In the genomic region with DNA sequence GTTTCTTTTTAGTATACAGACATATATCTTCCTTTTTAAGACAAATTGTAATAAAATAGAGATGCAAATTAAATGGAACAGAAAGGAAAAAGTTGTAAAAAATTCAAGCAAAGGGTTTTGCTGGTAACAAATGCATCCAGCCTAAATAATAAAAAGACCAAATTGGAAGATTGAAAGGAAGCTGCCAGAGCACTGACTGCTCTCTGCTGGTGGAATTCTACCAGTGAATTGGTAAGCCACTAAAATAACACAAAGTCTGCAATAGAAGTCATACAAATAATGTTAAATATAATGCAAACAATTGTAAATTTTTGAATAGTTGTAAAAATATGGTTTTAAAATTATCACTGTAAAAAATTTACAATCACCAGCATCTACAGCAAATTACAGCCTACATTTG, we compare ENCODE assay signal across 19 cellular contexts.
DNase-seq lines count a peak whose midpoint lies in the region; ATAC-seq and TF ChIP-seq lines count a peak whose summit lies in the region.
"Had no signal": no experiment of that assay in that cellular context is flagged by ENCODE, and none has a peak within 500 bp of the region (broad histone marks: within the 10 kb centered on the region; RNA-seq: fewer than 3 reads in every experiment).

No MANE protein-coding gene starts in this region.

- peak; percentile 31; the same call in 2 of the 3 replicates for TF ChIP-seq CTCF in H9 (conservative IDR thresholded peaks at IDR 0.05)
- TF ChIP-seq CTCF in endodermal cell (conservative IDR thresholded peaks at IDR 0.05), result peak; percentile 50
- TF ChIP-seq CTCF in nephron (IDR thresholded peaks at IDR 0.05; ENCODE audit: unreplicated experiment in 3 of 3), result peak in 2 of 3 experiments; percentile 12 to 39

- H3K27me3 ChIP-seq in H9 (ENCODE audit: insufficient read depth, low read length) (no peaks in the 10 kb centered on the region), endodermal cell (ENCODE audit: control insufficient read depth, insufficient read depth, low read length, poor library complexity, severe bottlenecking) (no peaks in the 10 kb centered on the region)
- H3K27me3 ChIP-seq: BE2C, SJCRH30 had no signal

- H3K4me3 Mint-ChIP-seq in H9, result no peak overlapping the region
- H3K4me3 Mint-ChIP-seq in endodermal cell, result no peak overlapping the region
- H3K4me3 Mint-ChIP-seq in nephron, result no peak overlapping the region
- H3K4me3 Mint-ChIP-seq: CD4-positive, alpha-beta memory T cell; IgD-negative memory B cell had no signal

- H3K27ac Mint-ChIP-seq in H9 (no peak overlapping the region), endodermal cell (no peak overlapping the region), nephron (no peak overlapping the region)
- H3K27ac Mint-ChIP-seq: CD4-positive, alpha-beta memory T cell; IgD-negative memory B cell had no signal

- H2BK120ac ChIP-seq in H9 (ENCODE audit: low read depth, low read length, poor library complexity, severe bottlenecking), result no peak overlapping the region

- H3K27ac ChIP-seq in H9 (ENCODE audit: insufficient read length, low read depth, low read length), result no peak overlapping the region
- H3K27ac ChIP-seq in endodermal cell (ENCODE audit: low read depth, low read length), result no peak overlapping the region
- H3K27ac ChIP-seq: GM23248, SJCRH30 had no signal

- no peak overlapping the region for H3K56ac ChIP-seq in H9 (ENCODE audit: insufficient read length, low read depth, low read length)

- H3K23me2 ChIP-seq in H9 (ENCODE audit: insufficient read length, low read depth, low read length, poor library complexity, severe bottlenecking), result no peaks in the 10 kb centered on the region

- no peaks in the 10 kb centered on the region for H3K79me1 ChIP-seq in H9 (ENCODE audit: insufficient read depth, low read depth, low read length, poor library complexity, severe bottlenecking)

- H3K36me3 Mint-ChIP-seq in H9 (ENCODE audit: insufficient read depth in 1 of 3, low read depth in 3 of 3) (peaks cover 0 to 6% (median 0%) of the 10 kb centered on the region in 3 experiments; a peak in 2 of 7 replicates), endodermal cell (ENCODE audit: low read depth) (no peaks in the 10 kb centered on the region), nephron (ENCODE audit: low read depth) (no peaks in the 10 kb centered on the region)
- H3K36me3 Mint-ChIP-seq: CD4-positive, alpha-beta memory T cell; IgD-negative memory B cell had no signal

- H2BK15ac ChIP-seq in H9 (ENCODE audit: low read depth, low read length), result no peak overlapping the region

- H3K9ac ChIP-seq in H9 (ENCODE audit: extremely low read depth, insufficient read length, low read length) (no peak overlapping the region), endodermal cell (ENCODE audit: extremely low read depth, low read length, poor library complexity, severe bottlenecking) (no peak overlapping the region)
- H3K9ac ChIP-seq: GM23248 had no signal

- H3K18ac ChIP-seq in H9 (ENCODE audit: insufficient read length, low read depth, low read length), result no peak overlapping the region

- H4K8ac ChIP-seq in H9 (replicated peaks; ENCODE audit: insufficient read length, low read depth, low read length), result no peak overlapping the region

- H4K91ac ChIP-seq in H9 (ENCODE audit: insufficient read length, low read depth, low read length), result no peak overlapping the region

- H3K9me3 Mint-ChIP-seq in H9, result peaks cover 0 to 4% of the 10 kb centered on the region in 2 experiments; a peak in 3 of 5 replicates
- peaks cover 1% of the 10 kb centered on the region for H3K9me3 Mint-ChIP-seq in endodermal cell
- no peaks in the 10 kb centered on the region for H3K9me3 Mint-ChIP-seq in nephron

- no peak overlapping the region for H2BK20ac ChIP-seq in H9 (ENCODE audit: low read depth, low read length, poor library complexity, severe bottlenecking)

- no peak for DNase-seq in H9
- DNase-seq in SK-MEL-5 (ENCODE audit: low read depth, low spot score), result peak; percentile 38
- no peak for DNase-seq in endodermal cell
- no peak for DNase-seq in posterior vena cava (ENCODE audit: low spot score)
- DNase-seq in ecto neural progenitor cell (ENCODE audit: low spot score), result no peak
- DNase-seq in SIG-M5 (lab: John Stamatoyannopoulos, UW), result no peak
- DNase-seq: BE2C; Calu3; CD4-positive, alpha-beta memory T cell; GF-D8; GM23248; NCI-H187; NCI-H2171; NCI-H69; SJCRH30; SW 1271 had no signal

- H3K4ac ChIP-seq in H9 (ENCODE audit: low read depth, low read length), result no peak overlapping the region

- no peak overlapping the region for H3K4me3 ChIP-seq in endodermal cell (ENCODE audit: low read length)
- H3K4me3 ChIP-seq: GM23248, SJCRH30 had no signal

- no peak overlapping the region for H3T11ph ChIP-seq in H9 (ENCODE audit: low read length)

- ATAC-seq in HG02588 (IDR thresholded peaks at IDR 0.05; ENCODE audit: unreplicated experiment), result no peak

- no peak overlapping the region for H4K5ac ChIP-seq in H9 (ENCODE audit: insufficient read length, low read depth, low read length)

- intact Hi-C loops in posterior vena cava (cut with DNase I), result no loop called here

- no peaks in the 10 kb centered on the region for H3K27me3 Mint-ChIP-seq in H9 (ENCODE audit: low read depth)
- H3K27me3 Mint-ChIP-seq in endodermal cell (ENCODE audit: insufficient read depth), result no peaks in the 10 kb centered on the region
- no peaks in the 10 kb centered on the region for H3K27me3 Mint-ChIP-seq in nephron (ENCODE audit: low read depth)
- H3K27me3 Mint-ChIP-seq: CD4-positive, alpha-beta memory T cell; IgD-negative memory B cell had no signal

- H3K4me2 ChIP-seq in H9 (ENCODE audit: insufficient read depth, insufficient read length, low read length), result no peak overlapping the region

- H4K20me1 ChIP-seq in H9 (ENCODE audit: control insufficient read depth, insufficient read depth, insufficient read length), result no peaks in the 10 kb centered on the region

- H3K79me2 ChIP-seq in H9 (ENCODE audit: insufficient read depth, low read length), result no peaks in the 10 kb centered on the region

- H3K4me1 Mint-ChIP-seq in H9 (peaks cover 4 to 6% of the 10 kb centered on the region in 2 experiments; a peak in 3 of 4 replicates), endodermal cell (peaks cover 3% of the 10 kb centered on the region), nephron (no peaks in the 10 kb centered on the region)
- H3K4me1 Mint-ChIP-seq: CD4-positive, alpha-beta memory T cell; IgD-negative memory B cell had no signal

- no peak overlapping the region for H3K14ac ChIP-seq in H9 (ENCODE audit: insufficient read depth, low read length)

- no peak overlapping the region for H2AK5ac ChIP-seq in H9 (ENCODE audit: insufficient read length, low read length)

- H2BK5ac ChIP-seq in H9 (ENCODE audit: insufficient read length, low read length), result no peak overlapping the region

- H3K23ac ChIP-seq in H9 (ENCODE audit: insufficient read length, low read depth, low read length), result no peak overlapping the region

- no peak overlapping the region for H2AFZ ChIP-seq in H9 (ENCODE audit: low read length)
- H2AFZ ChIP-seq: GM23248 had no signal

- in situ Hi-C loops in SK-MEL-5 (cut with HindIII; ENCODE audit: low pct_unique_long_range_greater_than_20kb, low sequenced_read_pairs), result no loop called here

- H3K9me3 ChIP-seq in H9 (ENCODE audit: control insufficient read depth, low read depth, low read length), result no peaks in the 10 kb centered on the region
- peaks cover 9% of the 10 kb centered on the region for H3K9me3 ChIP-seq in endodermal cell (ENCODE audit: control insufficient read depth, low read length)
- H3K9me3 ChIP-seq: BE2C, SJCRH30 had no signal

- H3K36me3 ChIP-seq in endodermal cell (ENCODE audit: control insufficient read depth, insufficient read depth, low read length), result no peaks in the 10 kb centered on the region
- H3K36me3 ChIP-seq: BE2C, SJCRH30 had no signal

- no peak overlapping the region for H2BK12ac ChIP-seq in H9 (ENCODE audit: insufficient read length, low read depth, low read length)

- no peaks in the 10 kb centered on the region for H3K4me1 ChIP-seq in H9 (ENCODE audit: insufficient read depth, low read length)
- H3K4me1 ChIP-seq in endodermal cell (ENCODE audit: control insufficient read depth, insufficient read depth, low read length), result no peaks in the 10 kb centered on the region
- H3K4me1 ChIP-seq: BE2C, SJCRH30 had no signal
